ENCODE assay signal across 10 cellular contexts in genomic region chr2:5914831-5915611, GRCh38.
DNase-seq lines count a peak whose midpoint lies in the region; ATAC-seq and TF ChIP-seq lines count a peak whose summit lies in the region.
"Had no signal": no experiment of that assay in that cellular context is flagged by ENCODE, and none has a peak within 500 bp of the region (broad histone marks: within the 10 kb centered on the region; RNA-seq: fewer than 3 reads in every experiment).

No MANE protein-coding gene starts in this region.

- no peak overlapping the region for H3K4me2 ChIP-seq in H9 (ENCODE audit: insufficient read depth, insufficient read length, low read length)

- H2AFZ ChIP-seq in H9 (ENCODE audit: low read length): no peak overlapping the region

- H3K79me1 ChIP-seq in H9 (ENCODE audit: insufficient read depth, low read depth, low read length, poor library complexity, severe bottlenecking): no peaks in the 10 kb centered on the region

- H3K4me3 Mint-ChIP-seq in H9: no peak overlapping the region
- no peak overlapping the region for H3K4me3 Mint-ChIP-seq in CD4-positive, alpha-beta memory T cell

- intact Hi-C loops in heart left ventricle (cut with DNase I): loop anchor here in 7 of 10 donors (2.0 to 10.0 kb wide), 6 partner anchors 190 to 920 kb away; partner anchors contain the start of gene SOX11 (in 5 of the 7)
- intact Hi-C loops in psoas muscle (cut with DNase I): loop anchor here in 1 of 2 donors (10.0 kb wide), 1 partner anchor 860 kb away; no protein-coding TSS in a partner anchor
- intact Hi-C loops in CD4-positive, alpha-beta memory T cell (cut with micrococcal nuclease): no loop called here

- no peak overlapping the region for H4K5ac ChIP-seq in H9 (ENCODE audit: insufficient read length, low read depth, low read length)

- H4K91ac ChIP-seq in H9 (ENCODE audit: insufficient read length, low read depth, low read length): no peak overlapping the region

- no peak overlapping the region for H3K4ac ChIP-seq in H9 (ENCODE audit: low read depth, low read length)

- POLR2A ChIA-PET in CD4-positive, alpha-beta memory T cell (lab: Charles Lee; ENCODE audit: partially characterized antibody): no interaction called here

- H3K4me1 ChIP-seq in H9 (ENCODE audit: insufficient read depth, low read length) (no peaks in the 10 kb centered on the region; the same call in 1 of the 2 replicates), SJCRH30 (0 out of 2 replicates have a peak, but pooled peaks cover 2% of the 10 kb centered on the region), heart left ventricle (peaks cover 0 to 21% (median 7%) of the 10 kb centered on the region in 12 donors), psoas muscle (peaks cover 13% of the 10 kb centered on the region)
- no peaks in the 10 kb centered on the region for H3K4me1 ChIP-seq in CD4-positive, alpha-beta memory T cell (ENCODE audit: insufficient read depth, low read length)

- 0 out of 7 replicates have a peak overlapping the region, but pooled peaks of 1 of the 3 experiments have one; percentile 42 for H3K27ac Mint-ChIP-seq in H9
- no peak overlapping the region for H3K27ac Mint-ChIP-seq in CD4-positive, alpha-beta memory T cell

- peaks cover 17% of the 10 kb centered on the region for H3K27me3 ChIP-seq in H9 (ENCODE audit: insufficient read depth, low read length)
- H3K27me3 ChIP-seq in SJCRH30: no peaks in the 10 kb centered on the region
- no peaks in the 10 kb centered on the region for H3K27me3 ChIP-seq in heart left ventricle
- no peaks in the 10 kb centered on the region for H3K27me3 ChIP-seq in psoas muscle (ENCODE audit: insufficient read depth in 3 of 3, low read length in 2 of 3)
- no peaks in the 10 kb centered on the region for H3K27me3 ChIP-seq in CD4-positive, alpha-beta memory T cell (ENCODE audit: insufficient read depth, low read length)

- peaks cover 49% of the 10 kb centered on the region for H3K27me3 Mint-ChIP-seq in H9 (ENCODE audit: low read depth)
- no peaks in the 10 kb centered on the region for H3K27me3 Mint-ChIP-seq in CD4-positive, alpha-beta memory T cell

- no peak overlapping the region for H2BK15ac ChIP-seq in H9 (ENCODE audit: low read depth, low read length)

- no peak overlapping the region for H2BK12ac ChIP-seq in H9 (ENCODE audit: insufficient read length, low read depth, low read length)

- no peak overlapping the region for H3K18ac ChIP-seq in H9 (ENCODE audit: insufficient read length, low read depth, low read length)

- no peak overlapping the region for H3K4me3 ChIP-seq in SJCRH30
- no peak overlapping the region for H3K4me3 ChIP-seq in heart left ventricle
- H3K4me3 ChIP-seq in psoas muscle: no peak overlapping the region
- H3K4me3 ChIP-seq in coronary artery: no peak overlapping the region
- no peak overlapping the region for H3K4me3 ChIP-seq in CD4-positive, alpha-beta memory T cell (ENCODE audit: low read length in 2 of 2)
- H3K4me3 ChIP-seq: K562 had no signal

- DNase-seq in H9 (peak; percentile 69), SJCRH30 (peak; percentile 69 to 74), heart left ventricle (peak in 4 of 5 donors; percentile 63 to 80 (median 69)), psoas muscle (peak in 1 of 2 donors; percentile 23), coronary artery (ENCODE audit: low spot score) (no peak)
- DNase-seq in CD4-positive, alpha-beta memory T cell: no peak
- DNase-seq: DMS79 treated with DMSO at 0.1 percent for 48 hours had no signal

- ATAC-seq in heart left ventricle (peak; percentile 93 to 95 (median 94)), psoas muscle (peak; percentile 49 to 87 (median 84)), HG03432 (IDR thresholded peaks at IDR 0.05; ENCODE audit: unreplicated experiment) (no peak), HG03196 (IDR thresholded peaks at IDR 0.05; ENCODE audit: unreplicated experiment) (no peak)
- ATAC-seq: K562 had no signal

- no peak overlapping the region for H3K23ac ChIP-seq in H9 (ENCODE audit: insufficient read length, low read depth, low read length)

- peak; percentile 51; the same call in 2 of the 3 replicates for TF ChIP-seq CTCF in H9 (conservative IDR thresholded peaks at IDR 0.05)
- peak in 9 of 12 donors; percentile 13 to 49 (median 27) for TF ChIP-seq CTCF in heart left ventricle (IDR thresholded peaks at IDR 0.05)
- TF ChIP-seq CTCF in psoas muscle (IDR thresholded peaks at IDR 0.05): no peak
- TF ChIP-seq CTCF in coronary artery (IDR thresholded peaks at IDR 0.05): no peak

- H3K79me2 ChIP-seq in H9 (ENCODE audit: insufficient read depth, low read length): no peaks in the 10 kb centered on the region

- H3K4me1 Mint-ChIP-seq in H9: peaks cover 30 to 36% of the 10 kb centered on the region in 2 experiments
- H3K4me1 Mint-ChIP-seq in CD4-positive, alpha-beta memory T cell: no peaks in the 10 kb centered on the region

- H3T11ph ChIP-seq in H9 (ENCODE audit: low read length): no peak overlapping the region

- H2BK20ac ChIP-seq in H9 (ENCODE audit: low read depth, low read length, poor library complexity, severe bottlenecking): no peak overlapping the region

- no peak overlapping the region for H4K8ac ChIP-seq in H9 (replicated peaks; ENCODE audit: insufficient read length, low read depth, low read length)

- peaks cover 9 to 29% (median 9%) of the 10 kb centered on the region in 3 experiments for H3K36me3 Mint-ChIP-seq in H9 (ENCODE audit: insufficient read depth in 1 of 3, low read depth in 3 of 3)
- no peaks in the 10 kb centered on the region for H3K36me3 Mint-ChIP-seq in CD4-positive, alpha-beta memory T cell

- H3K27ac ChIP-seq in H9 (ENCODE audit: insufficient read length, low read depth, low read length): no peak overlapping the region
- H3K27ac ChIP-seq in SJCRH30: no peak overlapping the region
- peak overlapping the region; percentile 45 to 91 (median 76) for H3K27ac ChIP-seq in heart left ventricle
- peak overlapping the region; percentile 53 for H3K27ac ChIP-seq in psoas muscle
- H3K27ac ChIP-seq in coronary artery: no peak overlapping the region
- no peak overlapping the region for H3K27ac ChIP-seq in CD4-positive, alpha-beta memory T cell (ENCODE audit: low read depth, low read length)

- no peak overlapping the region for H2BK5ac ChIP-seq in H9 (ENCODE audit: insufficient read length, low read length)

- TF ChIP-seq POLR2A in heart left ventricle (IDR thresholded peaks at IDR 0.05): no peak

- peaks cover 12 to 14% of the 10 kb centered on the region in 2 experiments for H3K9me3 Mint-ChIP-seq in H9
- peaks cover 3 to 12% (median 5%) of the 10 kb centered on the region in 8 donors for H3K9me3 Mint-ChIP-seq in CD4-positive, alpha-beta memory T cell

- no peak overlapping the region for H2AK5ac ChIP-seq in H9 (ENCODE audit: insufficient read length, low read length)

- H3K23me2 ChIP-seq in H9 (ENCODE audit: insufficient read length, low read depth, low read length, poor library complexity, severe bottlenecking): no peaks in the 10 kb centered on the region

- CTCF ChIA-PET in CD4-positive, alpha-beta memory T cell (lab: Charles Lee; ENCODE audit: partially characterized antibody): interaction anchor here (1.1 to 1.2 kb wide), 2 partner anchors 12 to 14 kb away, joined by 3 read pairs; no protein-coding TSS in a partner anchor

- no peak overlapping the region for H3K56ac ChIP-seq in H9 (ENCODE audit: insufficient read length, low read depth, low read length)

- no peak overlapping the region for H3K14ac ChIP-seq in H9 (ENCODE audit: insufficient read depth, low read length)

- no peak overlapping the region for H3K9ac ChIP-seq in H9 (ENCODE audit: extremely low read depth, insufficient read length, low read length)

- H3K36me3 ChIP-seq in SJCRH30 (no peaks in the 10 kb centered on the region), heart left ventricle (no peaks in the 10 kb centered on the region), psoas muscle (ENCODE audit: insufficient read depth in 1 of 2, low read depth in 1 of 2) (no peaks in the 10 kb centered on the region)
- no peaks in the 10 kb centered on the region for H3K36me3 ChIP-seq in CD4-positive, alpha-beta memory T cell (ENCODE audit: insufficient read depth, low read length)

- H3K9me3 ChIP-seq in H9 (ENCODE audit: control insufficient read depth, low read depth, low read length) (no peaks in the 10 kb centered on the region), SJCRH30 (replicated peaks) (no peaks in the 10 kb centered on the region), heart left ventricle (peaks cover 0 to 17% (median 3%) of the 10 kb centered on the region in 12 donors), psoas muscle (no peaks in the 10 kb centered on the region)
- no peaks in the 10 kb centered on the region for H3K9me3 ChIP-seq in CD4-positive, alpha-beta memory T cell (ENCODE audit: control insufficient read depth in 1 of 2, low read length in 2 of 2)

- no peak overlapping the region for H2BK120ac ChIP-seq in H9 (ENCODE audit: low read depth, low read length, poor library complexity, severe bottlenecking)

- no peaks in the 10 kb centered on the region for H4K20me1 ChIP-seq in H9 (ENCODE audit: control insufficient read depth, insufficient read depth, insufficient read length)

- WGBS in H9 (ENCODE audit: extremely low coverage, insufficient read length, low lambda C conversion rate): no CpG with 5 or more reads among the region's 7 CpGs
- WGBS in heart left ventricle, 4 donors: 22 to 26% (median 24%) methylated on average over 6 to 7 of the region's 7 CpGs
- 17 to 28% (median 19%) methylated on average over 7 of the region's 7 CpGs for WGBS in psoas muscle, 3 donors

Comparison
In these comparisons a context has a peak if more than half of its experiments do, and no peak if none do; other contexts are left out.
1. DNase-seq: peak in H9 (single experiment), SJCRH30 (2 of 2) and heart left ventricle (4 of 5); none in coronary artery (single experiment) and CD4-positive, alpha-beta memory T cell (0 of 5).
2. H3K27ac ChIP-seq: peak in heart left ventricle (12 of 12) and psoas muscle (single experiment); none in H9 (single experiment), SJCRH30 (single experiment), coronary artery (0 of 2) and CD4-positive, alpha-beta memory T cell (single experiment).
3. CTCF ChIP-seq: peak in H9 (single experiment) and heart left ventricle (9 of 12); none in psoas muscle (single experiment) and coronary artery (single experiment).
4. ATAC-seq: peak in heart left ventricle (4 of 4) and psoas muscle (4 of 4); none in HG03432 (single experiment) and HG03196 (single experiment).